ENCODE assay signal across 34 cellular contexts in genomic region chr2:24853046-24853445, GRCh38. TPM values are rescaled to one million over a fixed set of nuclear protein-coding genes. Genes with fewer than 3 reads are reported as not detected.
"Had no signal": no experiment of that assay in that cellular context is flagged by ENCODE, and none has a peak within 500 bp of the region (broad histone marks: within the 10 kb centered on the region; RNA-seq: fewer than 3 reads in every experiment).

No MANE protein-coding gene starts in this region.

- H3K36me3 ChIP-seq: ascending aorta, cardiac muscle cell had no signal

- H3K4me3 ChIP-seq: ascending aorta, cardiac muscle cell had no signal

- DNase-seq: activated B cell treated with CpG ODN at 0.5 μM for 24 hours; activated CD4-positive, alpha-beta memory T cell treated with anti-CD3 and anti-CD28 coated beads for 36 hours; activated CD4-positive, alpha-beta T cell treated with anti-CD3 and anti-CD28 coated beads for 4 hours; activated CD4-positive, alpha-beta T cell treated with anti-CD3 and anti-CD28 coated beads, Interleukin-2, amount 10 ng/mL, durations not matched to agents 24 days and 14 days; activated CD4-positive, alpha-beta T cell treated with anti-CD3 and anti-CD28 coated beads, Interleukin-2, amount 50 U/mL, for 1 hour; activated CD4-positive, alpha-beta T cell treated with anti-CD3 and anti-CD28 coated beads, Interleukin-2, amount 50 U/mL, for 4 hours; activated CD4-positive, CD25-positive, alpha-beta regulatory T cell treated with anti-CD3 and anti-CD28 coated beads, Interleukin-2, amount 50 U/mL, for 72 hours; activated CD8-positive, alpha-beta memory T cell treated with anti-CD3 and anti-CD28 coated beads, Interleukin-2, amount 50 U/mL, for 4 hours; activated CD8-positive, alpha-beta T cell treated with anti-CD3 and anti-CD28 coated beads for 36 hours; activated effector memory CD4-positive, alpha-beta T cell treated with Interleukin-2 at 50 U/mL for 16 hours; activated gamma-delta T cell; activated naive CD4-positive, alpha-beta T cell treated with anti-CD3 and anti-CD28 coated beads, Interleukin-2, amount 10 ng/mL, durations not matched to agents 7 days and 5 days; activated naive CD4-positive, alpha-beta T cell treated with Interleukin-2 at 50 U/mL for 16 hours; activated naive CD8-positive, alpha-beta T cell treated with anti-CD3 and anti-CD28 coated beads, Interleukin-2, amount 10 ng/mL, durations not matched to agents 7 days and 5 days; activated naive CD8-positive, alpha-beta T cell treated with anti-CD3 and anti-CD28 coated beads, Interleukin-2, amount 50 U/mL, for 24 hours; activated T-cell treated with anti-CD3 and anti-CD28 coated beads for 4 hours; activated T-cell treated with anti-CD3 and anti-CD28 coated beads, Interleukin-2, amount 50 U/mL, for 1 hour; activated T-cell treated with anti-CD3 and anti-CD28 coated beads, Interleukin-2, amount 50 U/mL, for 4 hours; anterior cingulate cortex; caudate nucleus; cerebellar nuclear complex; T-helper 1 cell; T-helper 2 cell; T-helper 9 cell had no signal

- H3K27ac ChIP-seq: cardiac muscle cell, VCaP had no signal

- H3K27me3 ChIP-seq: ascending aorta, cardiac muscle cell had no signal

- H3K27me3 Mint-ChIP-seq: activated B cell treated with CpG ODN at 0.5 μM for 24 hours; activated CD4-positive, alpha-beta memory T cell treated with anti-CD3 and anti-CD28 coated beads for 36 hours; activated CD4-positive, alpha-beta T cell treated with anti-CD3 and anti-CD28 coated beads, Interleukin-2, amount 10 ng/mL, durations not matched to agents 24 days and 14 days; activated CD8-positive, alpha-beta T cell treated with anti-CD3 and anti-CD28 coated beads for 36 hours; activated naive CD4-positive, alpha-beta T cell treated with anti-CD3 and anti-CD28 coated beads, Interleukin-2, amount 10 ng/mL, durations not matched to agents 7 days and 5 days; activated naive CD4-positive, alpha-beta T cell treated with anti-CD3 and anti-CD28 coated beads, Interleukin-2, amount 50 U/mL, for 24 hours; activated naive CD8-positive, alpha-beta T cell; activated naive CD8-positive, alpha-beta T cell treated with anti-CD3 and anti-CD28 coated beads, Interleukin-2, amount 10 ng/mL, durations not matched to agents 7 days and 5 days; activated naive CD8-positive, alpha-beta T cell treated with anti-CD3 and anti-CD28 coated beads, Interleukin-2, amount 50 U/mL, for 24 hours; central memory CD8-positive, alpha-beta T cell had no signal

- H3K4me1 Mint-ChIP-seq: activated B cell treated with CpG ODN at 0.5 μM for 24 hours; activated naive CD4-positive, alpha-beta T cell treated with anti-CD3 and anti-CD28 coated beads, Interleukin-2, amount 10 ng/mL, durations not matched to agents 7 days and 5 days; activated naive CD4-positive, alpha-beta T cell treated with anti-CD3 and anti-CD28 coated beads, Interleukin-2, amount 50 U/mL, for 24 hours; activated naive CD8-positive, alpha-beta T cell treated with anti-CD3 and anti-CD28 coated beads, Interleukin-2, amount 50 U/mL, for 24 hours had no signal

- H3K4me3 Mint-ChIP-seq: activated B cell treated with CpG ODN at 0.5 μM for 24 hours; activated CD4-positive, alpha-beta memory T cell treated with anti-CD3 and anti-CD28 coated beads for 36 hours; activated CD4-positive, alpha-beta T cell treated with anti-CD3 and anti-CD28 coated beads, Interleukin-2, amount 10 ng/mL, durations not matched to agents 24 days and 14 days; activated CD8-positive, alpha-beta T cell treated with anti-CD3 and anti-CD28 coated beads for 36 hours; activated naive CD4-positive, alpha-beta T cell treated with anti-CD3 and anti-CD28 coated beads, Interleukin-2, amount 10 ng/mL, durations not matched to agents 7 days and 5 days; activated naive CD4-positive, alpha-beta T cell treated with anti-CD3 and anti-CD28 coated beads, Interleukin-2, amount 50 U/mL, for 24 hours; activated naive CD8-positive, alpha-beta T cell; activated naive CD8-positive, alpha-beta T cell treated with anti-CD3 and anti-CD28 coated beads, Interleukin-2, amount 10 ng/mL, durations not matched to agents 7 days and 5 days; activated naive CD8-positive, alpha-beta T cell treated with anti-CD3 and anti-CD28 coated beads, Interleukin-2, amount 50 U/mL, for 24 hours; activated T-cell treated with anti-CD3 and anti-CD28 coated beads, Interleukin-2, amount 50 U/mL, for 4 hours; brain; central memory CD8-positive, alpha-beta T cell; T-helper 1 cell treated with Interleukin-12 subunit alpha and Interleukin-12 subunit beta and Interleukin-4 antibody, amounts not matched to agents 30 μg/mL and 1 μg/mL, for 36 hours; T-helper 2 cell treated with Interferon-gamma antibody and Interleukin-4, amounts not matched to agents 5 μg/mL and 100 μg/mL, for 36 hours had no signal

- H3K9me3 Mint-ChIP-seq: activated B cell treated with CpG ODN at 0.5 μM for 24 hours; activated CD4-positive, alpha-beta T cell treated with anti-CD3 and anti-CD28 coated beads, Interleukin-2, amount 10 ng/mL, durations not matched to agents 24 days and 14 days; activated naive CD4-positive, alpha-beta T cell treated with anti-CD3 and anti-CD28 coated beads, Interleukin-2, amount 10 ng/mL, durations not matched to agents 7 days and 5 days; activated naive CD4-positive, alpha-beta T cell treated with anti-CD3 and anti-CD28 coated beads, Interleukin-2, amount 50 U/mL, for 24 hours; activated naive CD8-positive, alpha-beta T cell treated with anti-CD3 and anti-CD28 coated beads, Interleukin-2, amount 10 ng/mL, durations not matched to agents 7 days and 5 days; activated naive CD8-positive, alpha-beta T cell treated with anti-CD3 and anti-CD28 coated beads, Interleukin-2, amount 50 U/mL, for 24 hours; activated T-cell treated with anti-CD3 and anti-CD28 coated beads, Interleukin-2, amount 50 U/mL, for 4 hours; activated T-helper 2 cell treated with anti-CD3 and anti-CD28 coated beads, Interferon-gamma antibody, Interleukin-2, Interleukin-4, amounts not matched to agents 10 μg/mL and 5 μg/mL and 100 μg/mL, durations not matched to agents 14 hours and 24 hours and 36 hours; central memory CD8-positive, alpha-beta T cell; T-helper 2 cell treated with Interferon-gamma antibody and Interleukin-4, amounts not matched to agents 5 μg/mL and 100 μg/mL, for 36 hours had no signal

- ATAC-seq: activated CD8-positive, alpha-beta T cell treated with anti-CD3 and anti-CD28 coated beads for 36 hours; activated naive CD8-positive, alpha-beta T cell treated with anti-CD3 and anti-CD28 coated beads, Interleukin-2, amount 50 U/mL, for 24 hours; activated T-cell treated with anti-CD3 and anti-CD28 coated beads, Interleukin-2, amount 50 U/mL, for 4 hours had no signal

- H3K27ac Mint-ChIP-seq: activated CD4-positive, alpha-beta memory T cell treated with anti-CD3 and anti-CD28 coated beads for 36 hours; activated CD4-positive, alpha-beta T cell treated with anti-CD3 and anti-CD28 coated beads, Interleukin-2, amount 10 ng/mL, durations not matched to agents 24 days and 14 days; activated CD8-positive, alpha-beta T cell treated with anti-CD3 and anti-CD28 coated beads for 36 hours; activated naive CD4-positive, alpha-beta T cell treated with anti-CD3 and anti-CD28 coated beads, Interleukin-2, amount 10 ng/mL, durations not matched to agents 7 days and 5 days; activated naive CD4-positive, alpha-beta T cell treated with anti-CD3 and anti-CD28 coated beads, Interleukin-2, amount 50 U/mL, for 24 hours; activated naive CD8-positive, alpha-beta T cell; activated naive CD8-positive, alpha-beta T cell treated with anti-CD3 and anti-CD28 coated beads, Interleukin-2, amount 10 ng/mL, durations not matched to agents 7 days and 5 days; activated naive CD8-positive, alpha-beta T cell treated with anti-CD3 and anti-CD28 coated beads, Interleukin-2, amount 50 U/mL, for 24 hours; activated T-helper 2 cell treated with anti-CD3 and anti-CD28 coated beads, Interferon-gamma antibody, Interleukin-2, Interleukin-4, amounts not matched to agents 10 μg/mL and 5 μg/mL and 100 μg/mL, durations not matched to agents 14 hours and 24 hours and 36 hours; T-helper 1 cell treated with Interleukin-12 subunit alpha and Interleukin-12 subunit beta and Interleukin-4 antibody, amounts not matched to agents 30 μg/mL and 1 μg/mL, for 36 hours; T-helper 2 cell treated with Interferon-gamma antibody and Interleukin-4, amounts not matched to agents 5 μg/mL and 100 μg/mL, for 36 hours had no signal

- H3K9me3 ChIP-seq: ascending aorta had no signal

RNA-seq across cellular contexts. Expression of gene CENPO, which starts 59.8 kb away (rescaled TPM):
- total RNA-seq: ascending aorta had no signal
